In genomic region chr5:143309661-143310431, GRCh38 we compare ENCODE assay signal across 1 cellular context.
TF ChIP-seq lines count a peak whose summit lies in the region.

No MANE protein-coding gene starts in this region.

TF ChIP-seq in GM12878, 131 proteins besides CTCF, POLR2A, EP300 and RAD21 (continued from another document and continues in another):
- TF ChIP-seq ZBTB33 (IDR thresholded peaks at IDR 0.05) (no peak), ZNF384 (IDR thresholded peaks at IDR 0.05; ENCODE audit: borderline replicate concordance, low read depth, low read length) (no peak), STAT3 (IDR thresholded peaks at IDR 0.05; ENCODE audit: low read depth, low read length) (no peak), USF2 (IDR thresholded peaks at IDR 0.05; ENCODE audit: borderline replicate concordance, low read depth, low read length) (no peak), FOXM1 (IDR thresholded peaks at IDR 0.05; ENCODE audit: low read depth, low read length) (peak; percentile 33; the same call in 1 of the 2 replicates), BMI1 (IDR thresholded peaks at IDR 0.05; ENCODE audit: borderline replicate concordance) (no peak), EZH2 (IDR thresholded peaks at IDR 0.05; ENCODE audit: borderline replicate concordance, control insufficient read depth, low read depth, low read length) (no peak), BRCA1 (IDR thresholded peaks at IDR 0.05; ENCODE audit: low read depth, low read length) (no peak), HDGF (IDR thresholded peaks at IDR 0.05) (no peak), ZNF24 (IDR thresholded peaks at IDR 0.05) (no peak), JUND (IDR thresholded peaks at IDR 0.05; ENCODE audit: low read depth, low read length) (no peak), BCL11A (IDR thresholded peaks at IDR 0.05; ENCODE audit: low read depth, low read length) (no peak), RBBP5 (conservative IDR thresholded peaks at IDR 0.05) (no peak), ZNF274 (IDR thresholded peaks at IDR 0.05; ENCODE audit: insufficient read depth, insufficient read length) (no peak), MEF2B (IDR thresholded peaks at IDR 0.05; ENCODE audit: partially characterized antibody, poor library complexity, severe bottlenecking) (no peak), NFIC (IDR thresholded peaks at IDR 0.05; ENCODE audit: low read depth, low read length) (peak; percentile 76; the same call in 1 of the 2 replicates), PBX3 (IDR thresholded peaks at IDR 0.05; ENCODE audit: insufficient replicate concordance, low read depth, low read length) (no peak), MEF2A (IDR thresholded peaks at IDR 0.05; ENCODE audit: insufficient read depth, low read depth, low read length) (no peak), SIX5 (IDR thresholded peaks at IDR 0.05; ENCODE audit: low read depth, low read length, severe bottlenecking) (no peak), TCF12 (IDR thresholded peaks at IDR 0.05; ENCODE audit: low read depth, low read length) (no peak), SP1 (IDR thresholded peaks at IDR 0.05; ENCODE audit: low read depth, low read length) (no peak), IRF4 (IDR thresholded peaks at IDR 0.05; ENCODE audit: low read depth, low read length) (no peak), KLF5 (IDR thresholded peaks at IDR 0.05; ENCODE audit: partially characterized antibody) (no peak), RFX5 (IDR thresholded peaks at IDR 0.05; ENCODE audit: low read depth, low read length) (no peak), CEBPB (IDR thresholded peaks at IDR 0.05; ENCODE audit: borderline replicate concordance in 1 of 2, low read depth in 2 of 2, low read length in 2 of 2) (peak in 1 of 2 experiments; percentile 28; a peak in 2 of 4 replicates), KAT2A (conservative IDR thresholded peaks at IDR 0.05; ENCODE audit: control insufficient read depth, low read depth, low read length) (no peak), TCF3 (IDR thresholded peaks at IDR 0.05; ENCODE audit: borderline replicate concordance, insufficient read depth, low read depth, low read length) (no peak), ASH2L (IDR thresholded peaks at IDR 0.05; ENCODE audit: borderline replicate concordance, low read depth) (no peak), ZSCAN29 (IDR thresholded peaks at IDR 0.05) (no peak), SPI1 (IDR thresholded peaks at IDR 0.05; ENCODE audit: borderline replicate concordance, insufficient read depth, low read depth, low read length) (no peak), USF1 (IDR thresholded peaks at IDR 0.05; ENCODE audit: borderline replicate concordance, extremely low read length, insufficient read depth, low read depth, low read length) (no peak), CHD4 (IDR thresholded peaks at IDR 0.05) (no peak), NBN (IDR thresholded peaks at IDR 0.05) (no peak), ZNF592 (IDR thresholded peaks at IDR 0.05) (no peak), MXI1 (IDR thresholded peaks at IDR 0.05; ENCODE audit: low read depth, low read length) (no peak), IRF3 (IDR thresholded peaks at IDR 0.05) (no peak), RELA (IDR thresholded peaks at IDR 0.05; ENCODE audit: borderline replicate concordance, partially characterized antibody) (no peak), CREB1 (IDR thresholded peaks at IDR 0.05; ENCODE audit: low read depth) (no peak), RUNX3 (IDR thresholded peaks at IDR 0.05; ENCODE audit: low read length) (peak; percentile 29; the same call in 1 of the 2 replicates), HCFC1 (IDR thresholded peaks at IDR 0.05; ENCODE audit: low read length) (no peak), YY1 (IDR thresholded peaks at IDR 0.05; ENCODE audit: low read depth, low read length) (no peak), KDM1A (IDR thresholded peaks at IDR 0.05; ENCODE audit: borderline replicate concordance) (no peak), ZNF687 (IDR thresholded peaks at IDR 0.05) (no peak), CREM (IDR thresholded peaks at IDR 0.05; ENCODE audit: low read depth) (no peak), HDAC6 (IDR thresholded peaks at IDR 0.05; ENCODE audit: unreplicated experiment) (no peak), CEBPZ (IDR thresholded peaks at IDR 0.05; ENCODE audit: low read depth, low read length) (no peak), SUZ12 (IDR thresholded peaks at IDR 0.05; ENCODE audit: unreplicated experiment) (no peak), ESRRA (IDR thresholded peaks at IDR 0.05; ENCODE audit: low read length) (no peak), NFYA (IDR thresholded peaks at IDR 0.05; ENCODE audit: borderline replicate concordance, low read depth, low read length) (no peak)
